In genomic region chr13:78655906-78656305, GRCh38 we compare ENCODE assay signal across 19 cellular contexts. TPM values are rescaled to one million over a fixed set of nuclear protein-coding genes. Genes with fewer than 3 reads are reported as not detected.
"Had no signal": no experiment of that assay in that cellular context is flagged by ENCODE, and none has a peak within 500 bp of the region (broad histone marks: within the 10 kb centered on the region; RNA-seq: fewer than 3 reads in every experiment).

No MANE protein-coding gene starts in this region.

- H3K4me3 ChIP-seq: dorsolateral prefrontal cortex, gastroesophageal sphincter, mucosa of descending colon, prostate gland, spleen, testis, upper lobe of right lung had no signal

- ATAC-seq: activated T-cell treated with anti-CD3 and anti-CD28 coated beads, Interleukin-2, amount 50 U/mL, for 4 hours; gastroesophageal sphincter; left lobe of liver; mucosa of descending colon; naive thymus-derived CD8-positive, alpha-beta T cell; sciatic nerve; stimulated activated naive CD8-positive, alpha-beta T cell treated with anti-CD3 and anti-CD28 coated beads, Interleukin-15, amount 100 ng/mL, for 72 hours; upper lobe of right lung had no signal

- DNase-seq: activated CD4-positive, alpha-beta T cell treated with anti-CD3 and anti-CD28 coated beads, Interleukin-2, amount 50 U/mL, for 48 hours; activated effector memory CD4-positive, alpha-beta T cell treated with anti-CD3 and anti-CD28 coated beads, Interleukin-2, amount 50 U/mL, for 16 hours; activated T-cell treated with anti-CD3 and anti-CD28 coated beads, Interleukin-2, amount 50 U/mL, for 4 hours; anterior cingulate cortex; dorsolateral prefrontal cortex; endodermal cell; mucosa of descending colon; naive thymus-derived CD8-positive, alpha-beta T cell; spleen; stimulated activated naive CD8-positive, alpha-beta T cell treated with anti-CD3 and anti-CD28 coated beads, Interleukin-15, amount 100 ng/mL, for 72 hours; T-helper 1 cell; testis; upper lobe of right lung had no signal

- H3K27ac Mint-ChIP-seq: endodermal cell; stimulated activated naive CD8-positive, alpha-beta T cell treated with anti-CD3 and anti-CD28 coated beads, Interleukin-15, amount 100 ng/mL, for 72 hours had no signal

- H3K9me3 Mint-ChIP-seq: activated T-cell treated with anti-CD3 and anti-CD28 coated beads, Interleukin-2, amount 50 U/mL, for 4 hours; endodermal cell; naive thymus-derived CD8-positive, alpha-beta T cell; stimulated activated naive CD8-positive, alpha-beta T cell treated with anti-CD3 and anti-CD28 coated beads, Interleukin-15, amount 100 ng/mL, for 72 hours had no signal

- H3K27me3 ChIP-seq: dorsolateral prefrontal cortex, gastroesophageal sphincter, spleen, testis, upper lobe of right lung had no signal

- H3K36me3 ChIP-seq: gastroesophageal sphincter, prostate gland, upper lobe of right lung had no signal

- H3K4me3 Mint-ChIP-seq: activated T-cell treated with anti-CD3 and anti-CD28 coated beads, Interleukin-2, amount 50 U/mL, for 4 hours; endodermal cell had no signal

- H3K27me3 Mint-ChIP-seq: stimulated activated naive CD8-positive, alpha-beta T cell treated with anti-CD3 and anti-CD28 coated beads, Interleukin-15, amount 100 ng/mL, for 72 hours had no signal

- H3K9me3 ChIP-seq: gastroesophageal sphincter, mucosa of descending colon, prostate gland, spleen, testis, upper lobe of right lung had no signal

RNA-seq across cellular contexts. Expression of gene POU4F1, which starts 52.6 kb away (rescaled TPM):
- total RNA-seq: chondrocyte; left lobe of liver; mucosa of descending colon; naive thymus-derived CD8-positive, alpha-beta T cell; osteoblast; sciatic nerve; upper lobe of right lung had no signal
